8 cellular contexts compared by ENCODE assay signal in genomic region chr2:86764661-86765307, GRCh38. TPM values are rescaled to one million over a fixed set of nuclear protein-coding genes. Genes with fewer than 3 reads are reported as not detected.
DNase-seq lines count a peak whose midpoint lies in the region; ATAC-seq and TF ChIP-seq lines count a peak whose summit lies in the region.

No MANE protein-coding gene starts in this region.

- no peak overlapping the region for H3K27ac Mint-ChIP-seq in activated CD4-positive, alpha-beta T cell treated with anti-CD3 and anti-CD28 coated beads for 36 hours
- no peak overlapping the region for H3K27ac Mint-ChIP-seq in stimulated activated naive B cell treated with anti-CD40 and anti-IgM and Interleukin-4, amounts not matched to agents 10 μg/mL and 1 μg/mL and 100 μg/mL, for 72 hours

- peaks cover 21% of the 10 kb centered on the region for H3K4me1 Mint-ChIP-seq in activated CD4-positive, alpha-beta T cell treated with anti-CD3 and anti-CD28 coated beads for 36 hours
- peaks cover 11 to 20% of the 10 kb centered on the region in 2 donors for H3K4me1 Mint-ChIP-seq in stimulated activated naive B cell treated with anti-CD40 and anti-IgM and Interleukin-4, amounts not matched to agents 10 μg/mL and 1 μg/mL and 100 μg/mL, for 72 hours

- no peaks in the 10 kb centered on the region for H3K9me3 Mint-ChIP-seq in activated CD4-positive, alpha-beta T cell treated with anti-CD3 and anti-CD28 coated beads for 36 hours (ENCODE audit: low read depth)
- no peaks in the 10 kb centered on the region for H3K9me3 Mint-ChIP-seq in stimulated activated naive B cell treated with anti-CD40 and anti-IgM and Interleukin-4, amounts not matched to agents 10 μg/mL and 1 μg/mL and 100 μg/mL, for 72 hours

- CTCF ChIA-PET in activated CD4-positive, alpha-beta T cell treated with anti-CD3 and anti-CD28 coated beads for 36 hours (lab: Charles Lee): interaction anchor here (0.6 to 4.0 kb wide), 13 partner anchors 11 to 451 kb away, joined by 3 to 25 read pairs (median 4); no protein-coding TSS in a partner anchor

- intact Hi-C loops in activated CD4-positive, alpha-beta T cell treated with anti-CD3 and anti-CD28 coated beads for 36 hours (cut with DNase I, micrococcal nuclease): loop anchor here in 1 of 2 experiments (5.0 kb wide), 1 partner anchor 247 kb away; no protein-coding TSS in a partner anchor

- POLR2A ChIA-PET in activated CD4-positive, alpha-beta T cell treated with anti-CD3 and anti-CD28 coated beads for 36 hours (lab: Charles Lee): no interaction called here

- in situ Hi-C loops in astrocyte of the spinal cord (cut with HindIII; ENCODE audit: low sequenced_read_pairs): no loop called here

- ATAC-seq in activated CD4-positive, alpha-beta T cell treated with anti-CD3 and anti-CD28 coated beads for 36 hours: peak; percentile 72
- ATAC-seq in HG02678 (IDR thresholded peaks at IDR 0.05; ENCODE audit: unreplicated experiment) (peak; percentile 54), GM21528 (IDR thresholded peaks at IDR 0.05; ENCODE audit: low FRiP score, unreplicated experiment) (no peak)
- peak; percentile 72 to 73 for ATAC-seq in stimulated activated naive B cell treated with anti-CD40 and anti-IgM and Interleukin-4, amounts not matched to agents 10 μg/mL and 1 μg/mL and 100 μg/mL, for 72 hours (replicated peaks)

- no peaks in the 10 kb centered on the region for H3K27me3 Mint-ChIP-seq in activated CD4-positive, alpha-beta T cell treated with anti-CD3 and anti-CD28 coated beads for 36 hours
- no peaks in the 10 kb centered on the region for H3K27me3 Mint-ChIP-seq in stimulated activated naive B cell treated with anti-CD40 and anti-IgM and Interleukin-4, amounts not matched to agents 10 μg/mL and 1 μg/mL and 100 μg/mL, for 72 hours

- H3K4me3 Mint-ChIP-seq in activated CD4-positive, alpha-beta T cell treated with anti-CD3 and anti-CD28 coated beads for 36 hours: no peak overlapping the region
- H3K4me3 Mint-ChIP-seq in stimulated activated naive B cell treated with anti-CD40 and anti-IgM and Interleukin-4, amounts not matched to agents 10 μg/mL and 1 μg/mL and 100 μg/mL, for 72 hours: no peak overlapping the region

- TF ChIP-seq CTCF in astrocyte of the spinal cord (IDR thresholded peaks at IDR 0.05; ENCODE audit: low read depth, low read length): peak; percentile 71

- peak; percentile 41 for DNase-seq in activated CD4-positive, alpha-beta T cell treated with anti-CD3 and anti-CD28 coated beads for 36 hours
- DNase-seq in activated CD4-positive, alpha-beta T cell treated with anti-CD3 and anti-CD28 coated beads for 1 hour: no peak
- DNase-seq in NCI-H748 (lab: John Stamatoyannopoulos, UW; ENCODE audit: unreplicated experiment) (peak; percentile 19), astrocyte of the spinal cord (ENCODE audit: low read depth, low spot score) (peak; percentile 48), iPS-NIHi7 (ENCODE audit: extremely low spot score) (peak; percentile 67)
- DNase-seq in stimulated activated naive B cell treated with anti-CD40 and anti-IgM and Interleukin-4, amounts not matched to agents 10 μg/mL and 1 μg/mL and 100 μg/mL, for 72 hours: no peak

- H3K4me3 ChIP-seq in astrocyte of the spinal cord (ENCODE audit: low read depth, low read length): no peak overlapping the region

- peaks cover 24% of the 10 kb centered on the region for H3K36me3 Mint-ChIP-seq in activated CD4-positive, alpha-beta T cell treated with anti-CD3 and anti-CD28 coated beads for 36 hours (ENCODE audit: low read depth)
- H3K36me3 Mint-ChIP-seq in stimulated activated naive B cell treated with anti-CD40 and anti-IgM and Interleukin-4, amounts not matched to agents 10 μg/mL and 1 μg/mL and 100 μg/mL, for 72 hours: peaks cover 12 to 25% of the 10 kb centered on the region in 2 donors

RNA-seq across cellular contexts. Expression of gene CD8A, which starts 25.9 kb away (rescaled TPM):
- total RNA-seq in activated CD4-positive, alpha-beta T cell treated with anti-CD3 and anti-CD28 coated beads for 36 hours: 1 to 10 TPM; 1.1 to 1.6 TPM

RNA-seq across cellular contexts. Expression of gene RMND5A, which starts 44.7 kb away (rescaled TPM):
- total RNA-seq in activated CD4-positive, alpha-beta T cell treated with anti-CD3 and anti-CD28 coated beads for 36 hours: 10 to 100 TPM; 35.0 to 44.3 TPM

Comparison
In these comparisons a context has a peak if more than half of its experiments do, and no peak if none do; other contexts are left out.
1. DNase-seq: peak in activated CD4-positive, alpha-beta T cell treated with anti-CD3 and anti-CD28 coated beads for 36 hours (single experiment), NCI-H748 (single experiment), astrocyte of the spinal cord (single experiment) and iPS-NIHi7 (single experiment); none in activated CD4-positive, alpha-beta T cell treated with anti-CD3 and anti-CD28 coated beads for 1 hour (single experiment) and stimulated activated naive B cell treated with anti-CD40 and anti-IgM and Interleukin-4, amounts not matched to agents 10 μg/mL and 1 μg/mL and 100 μg/mL, for 72 hours (single experiment).